Comparison of ENCODE assay signal across 14 cellular contexts in the genomic region with DNA sequence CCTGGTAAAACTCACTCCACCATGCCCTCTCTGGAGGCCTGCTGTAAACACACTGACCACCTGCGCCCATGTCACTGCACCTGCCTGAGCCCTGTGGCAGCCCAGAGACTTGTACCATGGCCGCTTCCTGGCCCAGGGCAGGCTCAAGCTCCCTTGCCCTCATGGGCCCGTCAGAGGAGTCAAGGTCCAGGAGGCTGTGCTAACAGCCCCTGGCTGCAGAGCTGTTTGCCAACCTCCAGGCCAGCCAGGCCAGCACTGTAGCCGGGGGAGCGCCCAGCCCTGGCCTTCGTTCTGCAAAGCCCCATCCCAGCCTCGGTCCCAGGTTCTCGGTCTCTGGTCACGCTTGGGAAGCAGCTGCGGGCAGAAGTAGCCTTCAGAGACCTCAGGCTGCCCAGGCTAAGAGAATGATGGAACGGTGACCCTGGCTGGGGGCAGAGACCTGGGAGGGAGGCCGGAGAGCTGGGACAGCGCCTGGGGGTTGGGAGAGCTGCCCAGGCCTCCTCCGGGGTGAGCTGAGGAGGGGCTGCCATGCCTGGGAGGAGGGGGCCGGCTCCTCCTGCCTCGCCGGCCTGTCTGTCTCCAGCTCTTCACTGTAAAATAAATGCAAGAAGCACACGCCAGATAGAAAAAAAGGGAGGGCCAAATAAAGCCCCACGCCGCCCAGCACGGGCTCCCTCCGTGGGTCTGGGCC. TPM values are rescaled to one million over a fixed set of nuclear protein-coding genes. Genes with fewer than 3 reads are reported as not detected.
DNase-seq lines count a peak whose midpoint lies in the region; ATAC-seq and TF ChIP-seq lines count a peak whose summit lies in the region.
"Had no signal": no experiment of that assay in that cellular context is flagged by ENCODE, and none has a peak within 500 bp of the region (broad histone marks: within the 10 kb centered on the region; RNA-seq: fewer than 3 reads in every experiment).

No MANE protein-coding gene starts in this region.

- H3K4me1 ChIP-seq in liver (ENCODE audit: control insufficient read depth in 4 of 4, insufficient read depth in 4 of 4, low read length in 3 of 4) (peaks cover 10 to 21% (median 16%) of the 10 kb centered on the region in 4 donors), spleen (peaks cover 4 to 52% (median 36%) of the 10 kb centered on the region in 6 donors)

- DNase-seq in activated CD4-positive, alpha-beta T cell treated with anti-CD3 and anti-CD28 coated beads, Interleukin-2, amount 10 ng/mL, durations not matched to agents 24 days and 14 days, result no peak
- DNase-seq in activated CD4-positive, alpha-beta T cell treated with anti-CD3 and anti-CD28 coated beads, Interleukin-2, amount 50 U/mL, for 1 hour, result no peak
- DNase-seq in WTC11 (ENCODE audit: low spot score) (no peak), spleen (peak; percentile 62), GM10248 (ENCODE audit: extremely low spot score) (no peak), RKO (ENCODE audit: low spot score) (no peak)
- DNase-seq: ACHN; activated CD8-positive, alpha-beta T cell treated with anti-CD3 and anti-CD28 coated beads for 36 hours; EL; NCI-H82 had no signal

- H3K27ac Mint-ChIP-seq in activated CD4-positive, alpha-beta T cell treated with anti-CD3 and anti-CD28 coated beads, Interleukin-2, amount 10 ng/mL, durations not matched to agents 24 days and 14 days, result no peak overlapping the region
- no peak overlapping the region for H3K27ac Mint-ChIP-seq in WTC11
- H3K27ac Mint-ChIP-seq: activated CD8-positive, alpha-beta T cell treated with anti-CD3 and anti-CD28 coated beads for 36 hours had no signal

- 24% methylated on average over 22 of the region's 22 CpGs for WGBS in liver
- WGBS in spleen, 5 donors, result 61 to 82% (median 76%) methylated on average over 9 to 22 of the region's 22 CpGs

- no peak for ATAC-seq in WTC11
- ATAC-seq in HG03039 (IDR thresholded peaks at IDR 0.05; ENCODE audit: unreplicated experiment), result no peak

- TF ChIP-seq POLR2A in spleen (IDR thresholded peaks at IDR 0.05), result no peak

- peak overlapping the region; percentile 23 for H3K4me3 Mint-ChIP-seq in activated CD4-positive, alpha-beta T cell treated with anti-CD3 and anti-CD28 coated beads, Interleukin-2, amount 10 ng/mL, durations not matched to agents 24 days and 14 days
- H3K4me3 Mint-ChIP-seq in WTC11, result peak overlapping the region; percentile 61
- H3K4me3 Mint-ChIP-seq: activated CD8-positive, alpha-beta T cell treated with anti-CD3 and anti-CD28 coated beads for 36 hours had no signal

- POLR2A ChIA-PET in WTC11 (lab: Charles Lee) (interaction anchor here (1.8 kb wide), 1 partner anchor 8 kb away, joined by 4 read pairs; no protein-coding TSS in a partner anchor), GM10248 (lab: Yijun Ruan, JAX) (no interaction called here)

- H3K9me3 ChIP-seq in liver (ENCODE audit: control insufficient read depth in 4 of 4, low read length in 3 of 4) (no peaks in the 10 kb centered on the region), spleen (no peaks in the 10 kb centered on the region)
- H3K9me3 ChIP-seq: neutrophil had no signal

- H3K36me3 ChIP-seq in liver (ENCODE audit: control insufficient read depth in 4 of 4, insufficient read depth in 3 of 4, low read depth in 1 of 4, low read length in 3 of 4), result no peaks in the 10 kb centered on the region
- H3K36me3 ChIP-seq in spleen, result no peaks in the 10 kb centered on the region
- H3K36me3 ChIP-seq: neutrophil had no signal

- peaks cover 30% of the 10 kb centered on the region for H3K4me1 Mint-ChIP-seq in activated CD4-positive, alpha-beta T cell treated with anti-CD3 and anti-CD28 coated beads, Interleukin-2, amount 10 ng/mL, durations not matched to agents 24 days and 14 days
- H3K4me1 Mint-ChIP-seq in WTC11, result peaks cover 8% of the 10 kb centered on the region

- no peaks in the 10 kb centered on the region for H3K36me3 Mint-ChIP-seq in activated CD4-positive, alpha-beta T cell treated with anti-CD3 and anti-CD28 coated beads, Interleukin-2, amount 10 ng/mL, durations not matched to agents 24 days and 14 days (ENCODE audit: low read depth)
- H3K36me3 Mint-ChIP-seq in WTC11, result no peaks in the 10 kb centered on the region

- peak overlapping the region; percentile 1 to 18 for H3K27ac ChIP-seq in liver (ENCODE audit: low read depth in 1 of 2, low read length in 2 of 2)
- H3K27ac ChIP-seq in spleen, result peak overlapping the region in 1 of 8 donors; percentile 30
- H3K27ac ChIP-seq: epithelial cell of prostate, neutrophil had no signal

- H3K27me3 ChIP-seq in liver (ENCODE audit: control insufficient read depth in 4 of 4, insufficient read depth in 4 of 4, low read length in 3 of 4) (no peaks in the 10 kb centered on the region), spleen (replicated peaks in 1 of 7) (peaks cover 0 to 60% (median 28%) of the 10 kb centered on the region in 7 donors)

- TF ChIP-seq RAD21 in liver (IDR thresholded peaks at IDR 0.05), result peak in 1 of 2 donors; percentile 64

- H3K9me3 Mint-ChIP-seq in activated CD4-positive, alpha-beta T cell treated with anti-CD3 and anti-CD28 coated beads, Interleukin-2, amount 10 ng/mL, durations not matched to agents 24 days and 14 days, result no peaks in the 10 kb centered on the region
- H3K9me3 Mint-ChIP-seq in WTC11, result no peaks in the 10 kb centered on the region
- H3K9me3 Mint-ChIP-seq: activated CD8-positive, alpha-beta T cell treated with anti-CD3 and anti-CD28 coated beads for 36 hours had no signal

- intact Hi-C loops in activated CD4-positive, alpha-beta T cell treated with anti-CD3 and anti-CD28 coated beads, Interleukin-2, amount 10 ng/mL, durations not matched to agents 24 days and 14 days (cut with micrococcal nuclease), result no loop called here
- intact Hi-C loops in spleen (cut with DNase I; ENCODE audit: low total_unique reads), result no loop called here

- peaks cover 16% of the 10 kb centered on the region for H3K27me3 Mint-ChIP-seq in activated CD4-positive, alpha-beta T cell treated with anti-CD3 and anti-CD28 coated beads, Interleukin-2, amount 10 ng/mL, durations not matched to agents 24 days and 14 days
- peaks cover 70% of the 10 kb centered on the region for H3K27me3 Mint-ChIP-seq in WTC11 (ENCODE audit: low read depth)

- H3K4me3 ChIP-seq in liver (ENCODE audit: low read depth in 1 of 3, low read length in 3 of 3), result no peak overlapping the region
- no peak overlapping the region for H3K4me3 ChIP-seq in spleen

- TF ChIP-seq CTCF in WTC11 (IDR thresholded peaks at IDR 0.05), result no peak
- TF ChIP-seq CTCF in liver (IDR thresholded peaks at IDR 0.05; ENCODE audit: low read depth, low read length, missing input control), result no peak
- no peak for TF ChIP-seq CTCF in spleen (IDR thresholded peaks at IDR 0.05 in 8 of 11, conservative IDR thresholded peaks at IDR 0.05 in 3 of 11)
- TF ChIP-seq CTCF in GM10248 (IDR thresholded peaks at IDR 0.05; ENCODE audit: control extremely low read depth, extremely low read depth, low read depth, missing control alignments), result no peak

- no peak overlapping the region for H3K9ac ChIP-seq in liver (ENCODE audit: low read depth in 1 of 2, low read length in 2 of 2)

- CTCF ChIA-PET in WTC11 (lab: Charles Lee), result interaction anchor here (0.7 to 2.8 kb wide), 10 partner anchors 15 to 162 kb away, joined by 3 to 13 read pairs (median 4); no protein-coding TSS in a partner anchor
- CTCF ChIA-PET in GM10248 (lab: Yijun Ruan, JAX), result interaction anchor here (2.0 kb wide), 1 partner anchor 31 kb away, joined by 5 read pairs; no protein-coding TSS in a partner anchor

TF ChIP-seq in WTC11, 78 proteins besides CTCF, POLR2A, EP300 and RAD21:
- TF ChIP-seq FOXK1 (CRISPR knock-in tag; IDR thresholded peaks at IDR 0.05) (0 out of 2 replicates have a peak, but pooled peaks have one; percentile 18), PRRX2 (CRISPR knock-in tag; IDR thresholded peaks at IDR 0.05) (no peak)

TF ChIP-seq in liver, 16 proteins besides CTCF, POLR2A, EP300 and RAD21 (continues in another document):
- peak; percentile 6 for TF ChIP-seq FOXA2 (IDR thresholded peaks at IDR 0.05)
- TF ChIP-seq EGR1 (IDR thresholded peaks at IDR 0.05; ENCODE audit: low read depth in 2 of 2), result no peak
- TF ChIP-seq FOXA1 (IDR thresholded peaks at IDR 0.05), result no peak
- peak; percentile 90 for TF ChIP-seq HNF4A (conservative IDR thresholded peaks at IDR 0.05)
- TF ChIP-seq RXRA (IDR thresholded peaks at IDR 0.05), result peak; percentile 68 to 71
- no peak for TF ChIP-seq MAX (IDR thresholded peaks at IDR 0.05)
- peak; percentile 70 for TF ChIP-seq HNF4G (IDR thresholded peaks at IDR 0.05)
- TF ChIP-seq YY1 (IDR thresholded peaks at IDR 0.05), result peak; percentile 79
- TF ChIP-seq ATF3 (IDR thresholded peaks at IDR 0.05), result no peak
- TF ChIP-seq SP1 (IDR thresholded peaks at IDR 0.05), result peak; percentile 93
- TF ChIP-seq JUND (IDR thresholded peaks at IDR 0.05), result no peak

RNA-seq across cellular contexts. Expression of gene TCF20, which starts 11.9 kb away (rescaled TPM):
- 83.0 and 85.4 TPM in 2 replicates for total RNA-seq in activated CD4-positive, alpha-beta T cell treated with anti-CD3 and anti-CD28 coated beads, Interleukin-2, amount 10 ng/mL, durations not matched to agents 24 days and 14 days
- total RNA-seq in WTC11 (2021) (68.6 to 77.0 TPM (median 74.3 TPM) in 3 replicates), liver (10 to 100 TPM; 14.1 to 15.8 TPM), spleen (10 to 100 TPM; 38.5 to 54.1 (median 45.6) TPM)
- polyA plus RNA-seq in liver (1 to 10 TPM; 1.0 to 4.6 TPM), spleen (10 to 100 TPM in 1 of 3 donors, 1 to 10 TPM in 2; 4.4 to 10.5 (median 4.9) TPM)
